In genomic region chr14:23093104-23093503, GRCh38 we compare ENCODE assay signal across 16 cellular contexts. TPM values are rescaled to one million over a fixed set of nuclear protein-coding genes. Genes with fewer than 3 reads are reported as not detected.
DNase-seq lines count a peak whose midpoint lies in the region; ATAC-seq and TF ChIP-seq lines count a peak whose summit lies in the region.
"Had no signal": no experiment of that assay in that cellular context is flagged by ENCODE, and none has a peak within 500 bp of the region (broad histone marks: within the 10 kb centered on the region; RNA-seq: fewer than 3 reads in every experiment).

No MANE protein-coding gene starts in this region.

- H3K79me2 ChIP-seq in PC-9 (ENCODE audit: low read depth), result peaks cover 72% of the 10 kb centered on the region

- H3K36me3 ChIP-seq in PC-9 (ENCODE audit: low read depth), result peaks cover 42% of the 10 kb centered on the region; the same call in 1 of the 2 replicates
- H3K36me3 ChIP-seq in stomach, result peaks cover 33 to 59% (median 59%) of the 10 kb centered on the region in 4 donors

- H3K4me3 Mint-ChIP-seq in activated naive CD4-positive, alpha-beta T cell treated with anti-CD3 and anti-CD28 coated beads for 36 hours, result peak overlapping the region; percentile 25
- no peak overlapping the region for H3K4me3 Mint-ChIP-seq in activated naive CD4-positive, alpha-beta T cell treated with anti-CD3 and anti-CD28 coated beads, Interleukin-2, amount 10 ng/mL, durations not matched to agents 7 days and 5 days
- H3K4me3 Mint-ChIP-seq: type B pancreatic cell had no signal

- no peak for DNase-seq in activated naive CD4-positive, alpha-beta T cell treated with anti-CD3 and anti-CD28 coated beads for 36 hours
- no peak for DNase-seq in activated naive CD4-positive, alpha-beta T cell treated with anti-CD3 and anti-CD28 coated beads, Interleukin-2, amount 10 ng/mL, durations not matched to agents 7 days and 5 days
- DNase-seq in PC-9 (no peak), fibroblast of villous mesenchyme (ENCODE audit: low read depth) (no peak), stomach (no peak), Kasumi-1 (lab: John Stamatoyannopoulos, UW) (no peak)
- DNase-seq: activated CD4-positive, CD25-positive, alpha-beta regulatory T cell treated with anti-CD3 and anti-CD28 coated beads, Interleukin-2, amount 50 U/mL, for 72 hours; activated naive CD4-positive, alpha-beta T cell; head of caudate nucleus; midbrain; NCI-H1105; NCI-H69; right cardiac atrium had no signal

- peak overlapping the region; percentile 98; the same call in 1 of the 2 replicates for H3K4me3 ChIP-seq in PC-9
- H3K4me3 ChIP-seq in fibroblast of villous mesenchyme (ENCODE audit: low read depth, low read length), result peak overlapping the region; percentile 91
- H3K4me3 ChIP-seq in stomach, result peak overlapping the region in 3 of 4 donors; percentile 66 to 84 (median 67)

- no peaks in the 10 kb centered on the region for H3K9me3 Mint-ChIP-seq in activated naive CD4-positive, alpha-beta T cell treated with anti-CD3 and anti-CD28 coated beads for 36 hours
- no peaks in the 10 kb centered on the region for H3K9me3 Mint-ChIP-seq in activated naive CD4-positive, alpha-beta T cell treated with anti-CD3 and anti-CD28 coated beads, Interleukin-2, amount 10 ng/mL, durations not matched to agents 7 days and 5 days
- H3K9me3 Mint-ChIP-seq: type B pancreatic cell had no signal

- POLR2A ChIA-PET in PC-9 (lab: Charles Lee; ENCODE audit: unreplicated experiment), result no interaction called here

- no peak for TF ChIP-seq CTCF in PC-9 (conservative IDR thresholded peaks at IDR 0.05)
- TF ChIP-seq CTCF in fibroblast of villous mesenchyme (IDR thresholded peaks at IDR 0.05; ENCODE audit: insufficient read depth, low read depth, low read length), result no peak
- TF ChIP-seq CTCF in stomach (IDR thresholded peaks at IDR 0.05), result no peak

- no peaks in the 10 kb centered on the region for H3K27me3 ChIP-seq in PC-9 (ENCODE audit: insufficient read depth, low read depth)
- H3K27me3 ChIP-seq in stomach, result no peaks in the 10 kb centered on the region

- TF ChIP-seq POLR2A in stomach (IDR thresholded peaks at IDR 0.05), result no peak

- ATAC-seq in HG02588 (IDR thresholded peaks at IDR 0.05; ENCODE audit: unreplicated experiment), result no peak
- no peak for ATAC-seq in GM21619 (IDR thresholded peaks at IDR 0.05; ENCODE audit: unreplicated experiment)
- ATAC-seq: right cardiac atrium had no signal

- intact Hi-C loops in activated naive CD4-positive, alpha-beta T cell treated with anti-CD3 and anti-CD28 coated beads for 36 hours (cut with micrococcal nuclease), result loop anchor here (5.0 kb wide), 2 partner anchors 1054 to 1171 kb away; partner anchors contain the start of genes PSME2 and RNF31
- intact Hi-C loops in PC-9 (cut with micrococcal nuclease; ENCODE audit: unreplicated experiment) (no loop called here), stomach (cut with DNase I; ENCODE audit: low total_unique reads) (no loop called here)

- no peak overlapping the region for H2AFZ ChIP-seq in PC-9

- H3K9me3 ChIP-seq in PC-9 (ENCODE audit: insufficient read depth, low read depth) (no peaks in the 10 kb centered on the region), stomach (no peaks in the 10 kb centered on the region)

- WGBS in stomach, 5 donors, result 49 to 80% (median 63%) methylated on average over 2 of the region's 2 CpGs

- H3F3A ChIP-seq in PC-9 (ENCODE audit: insufficient read depth, low read depth), result peaks cover 8% of the 10 kb centered on the region

- H3K4me1 ChIP-seq in PC-9 (replicated peaks; ENCODE audit: insufficient read depth), result peaks cover 25% of the 10 kb centered on the region
- H3K4me1 ChIP-seq in stomach, result peaks cover 19 to 56% (median 44%) of the 10 kb centered on the region in 4 donors

- peaks cover 12% of the 10 kb centered on the region for H4K20me1 ChIP-seq in PC-9 (ENCODE audit: insufficient read depth)

- H3K36me3 Mint-ChIP-seq in activated naive CD4-positive, alpha-beta T cell treated with anti-CD3 and anti-CD28 coated beads for 36 hours (ENCODE audit: low read depth), result peaks cover 38% of the 10 kb centered on the region
- peaks cover 43% of the 10 kb centered on the region for H3K36me3 Mint-ChIP-seq in activated naive CD4-positive, alpha-beta T cell treated with anti-CD3 and anti-CD28 coated beads, Interleukin-2, amount 10 ng/mL, durations not matched to agents 7 days and 5 days

- peak overlapping the region; percentile 98 for H3K4me2 ChIP-seq in PC-9

- CTCF ChIA-PET in activated naive CD4-positive, alpha-beta T cell treated with anti-CD3 and anti-CD28 coated beads for 36 hours (lab: Charles Lee), result interaction anchor here (0.7 to 3.7 kb wide), 6 partner anchors 16 to 107 kb away, joined by 3 to 36 read pairs (median 6); no protein-coding TSS in a partner anchor
- CTCF ChIA-PET in activated naive CD4-positive, alpha-beta T cell treated with anti-CD3 and anti-CD28 coated beads, Interleukin-2, amount 10 ng/mL, durations not matched to agents 7 days and 5 days (lab: Charles Lee), result interaction anchor here (1.3 to 4.6 kb wide), 3 partner anchors 16 to 119 kb away, joined by 3 to 23 read pairs (median 10); no protein-coding TSS in a partner anchor
- CTCF ChIA-PET in PC-9 (lab: Charles Lee), result no interaction called here

- peaks cover 50% of the 10 kb centered on the region for H3K4me1 Mint-ChIP-seq in activated naive CD4-positive, alpha-beta T cell treated with anti-CD3 and anti-CD28 coated beads for 36 hours (ENCODE audit: low read depth)
- peaks cover 30% of the 10 kb centered on the region for H3K4me1 Mint-ChIP-seq in activated naive CD4-positive, alpha-beta T cell treated with anti-CD3 and anti-CD28 coated beads, Interleukin-2, amount 10 ng/mL, durations not matched to agents 7 days and 5 days

- H3K9me2 ChIP-seq in PC-9 (ENCODE audit: insufficient read depth), result no peaks in the 10 kb centered on the region

- H3K27me3 Mint-ChIP-seq in activated naive CD4-positive, alpha-beta T cell treated with anti-CD3 and anti-CD28 coated beads for 36 hours (ENCODE audit: low read depth), result no peaks in the 10 kb centered on the region
- no peaks in the 10 kb centered on the region for H3K27me3 Mint-ChIP-seq in activated naive CD4-positive, alpha-beta T cell treated with anti-CD3 and anti-CD28 coated beads, Interleukin-2, amount 10 ng/mL, durations not matched to agents 7 days and 5 days
- H3K27me3 Mint-ChIP-seq: type B pancreatic cell had no signal

- H3K27ac ChIP-seq in PC-9 (no peak overlapping the region), stomach (no peak overlapping the region)

- no peak for TF ChIP-seq EP300 in stomach (IDR thresholded peaks at IDR 0.05)

- peak overlapping the region; percentile 33 for H3K27ac Mint-ChIP-seq in activated naive CD4-positive, alpha-beta T cell treated with anti-CD3 and anti-CD28 coated beads for 36 hours
- H3K27ac Mint-ChIP-seq in activated naive CD4-positive, alpha-beta T cell treated with anti-CD3 and anti-CD28 coated beads, Interleukin-2, amount 10 ng/mL, durations not matched to agents 7 days and 5 days, result no peak overlapping the region
- H3K27ac Mint-ChIP-seq: type B pancreatic cell had no signal

- no TSS peak for BruUV-seq in PC-9 (replicated peaks; lab: Mats Ljungman, UMichigan)

RNA-seq across cellular contexts. Expression of gene ACIN1, which starts 1.8 kb away (rescaled TPM):
- total RNA-seq in activated naive CD4-positive, alpha-beta T cell treated with anti-CD3 and anti-CD28 coated beads for 36 hours, result 100 to 1,000 TPM; 152 to 156 TPM
- 113 and 171 TPM in 2 replicates for total RNA-seq in PC-9 (2021)
- total RNA-seq in fibroblast of villous mesenchyme, result 93.1 and 106 TPM in 2 replicates
- total RNA-seq in stomach, result 100 to 1,000 TPM; 114 to 232 (median 123) TPM
- 10 to 100 TPM; 37.1 to 86.4 (median 52.7) TPM for polyA plus RNA-seq in stomach

RNA-seq across cellular contexts. Expression of gene C14orf119, which starts 2.2 kb away (rescaled TPM):
- 10 to 100 TPM; 39.8 to 44.2 TPM for total RNA-seq in activated naive CD4-positive, alpha-beta T cell treated with anti-CD3 and anti-CD28 coated beads for 36 hours
- total RNA-seq in PC-9 (2021), result 26.8 and 46.5 TPM in 2 replicates
- total RNA-seq in fibroblast of villous mesenchyme, result 48.0 and 66.1 TPM in 2 replicates
- 10 to 100 TPM in 2 of 5 donors, 1 to 10 TPM in 2, not detected in 1; 1.8 to 25.2 (median 14.0) TPM for total RNA-seq in stomach
- 10 to 100 TPM; 27.4 to 51.8 (median 49.8) TPM for polyA plus RNA-seq in stomach

RNA-seq across cellular contexts. Expression of gene CIROP, which starts 11.7 kb away (rescaled TPM):
- total RNA-seq in activated naive CD4-positive, alpha-beta T cell treated with anti-CD3 and anti-CD28 coated beads for 36 hours, result not detected
- total RNA-seq in PC-9 (2021) (not detected in 2 replicates), fibroblast of villous mesenchyme (not detected in 2 replicates), stomach (not detected)
- polyA plus RNA-seq in stomach, result not detected
- total RNA-seq: right cardiac atrium had no signal
- polyA plus RNA-seq: right cardiac atrium had no signal

RNA-seq across cellular contexts. Expression of gene CEBPE, which starts 26.0 kb away (rescaled TPM):
- total RNA-seq in activated naive CD4-positive, alpha-beta T cell treated with anti-CD3 and anti-CD28 coated beads for 36 hours, result under 1 TPM; 0.37 to 0.43 TPM
- not detected in 2 replicates for total RNA-seq in PC-9 (2021)
- not detected in 2 replicates for total RNA-seq in fibroblast of villous mesenchyme
- not detected for total RNA-seq in stomach
- polyA plus RNA-seq in stomach, result under 1 TPM in 1 of 3 donors, not detected in 2; 0.37 TPM
- total RNA-seq: right cardiac atrium had no signal
- polyA plus RNA-seq: right cardiac atrium had no signal

RNA-seq across cellular contexts. Expression of gene CDH24, which starts 35.8 kb away (rescaled TPM):
- 1 to 10 TPM; 1.3 to 1.4 TPM for total RNA-seq in activated naive CD4-positive, alpha-beta T cell treated with anti-CD3 and anti-CD28 coated beads for 36 hours
- total RNA-seq in PC-9 (2021) (16.4 and 18.8 TPM in 2 replicates), fibroblast of villous mesenchyme (6.4 and 10.8 TPM in 2 replicates), stomach (10 to 100 TPM in 1 of 5 donors, 1 to 10 TPM in 3, not detected in 1; 1.2 to 14.3 (median 4.8) TPM)
- polyA plus RNA-seq in stomach, result 1 to 10 TPM; 2.3 to 4.0 (median 3.2) TPM
